Comparison of ENCODE assay signal across 8 cellular contexts in genomic region chr6:52497652-52498408, GRCh38.
DNase-seq lines count a peak whose midpoint lies in the region; ATAC-seq and TF ChIP-seq lines count a peak whose summit lies in the region.

No MANE protein-coding gene starts in this region.

- DNase-seq in NCI-H748 (lab: John Stamatoyannopoulos, UW; ENCODE audit: unreplicated experiment) (peak; percentile 43), lung (ENCODE audit: low spot score) (peak; percentile 64), NCI-H2227 (lab: John Stamatoyannopoulos, UW; ENCODE audit: unreplicated experiment) (no peak), SIG-M5 treated with dmso at 0.1 percent for 504 hours (lab: John Stamatoyannopoulos, UW; ENCODE audit: unreplicated experiment) (no peak)
- DNase-seq in activated CD8-positive, alpha-beta T cell treated with anti-CD3 and anti-CD28 coated beads, Interleukin-2, amount 10 ng/mL, durations not matched to agents 7 days and 5 days: no peak
- no peak for DNase-seq in central memory CD4-positive, alpha-beta T cell

- H3K27ac ChIP-seq in lung (ENCODE audit: low read depth in 1 of 2, low read length in 1 of 2): peak overlapping the region in 1 of 2 donors; percentile 88

- H3K36me3 Mint-ChIP-seq in activated CD8-positive, alpha-beta T cell treated with anti-CD3 and anti-CD28 coated beads, Interleukin-2, amount 10 ng/mL, durations not matched to agents 7 days and 5 days (ENCODE audit: low read depth): no peaks in the 10 kb centered on the region

- H3K27ac Mint-ChIP-seq in activated CD8-positive, alpha-beta T cell treated with anti-CD3 and anti-CD28 coated beads, Interleukin-2, amount 10 ng/mL, durations not matched to agents 7 days and 5 days: no peak overlapping the region

- H3K4me3 ChIP-seq in lung: no peak overlapping the region

- no peak overlapping the region for H3K4me3 Mint-ChIP-seq in activated CD8-positive, alpha-beta T cell treated with anti-CD3 and anti-CD28 coated beads, Interleukin-2, amount 10 ng/mL, durations not matched to agents 7 days and 5 days

- H3K27me3 ChIP-seq in lung (ENCODE audit: control insufficient read depth, insufficient read depth): no peaks in the 10 kb centered on the region

- H3K4me1 ChIP-seq in lung (ENCODE audit: control insufficient read depth in 2 of 2, insufficient read depth in 2 of 2, low read length in 2 of 2): peaks cover 7 to 11% of the 10 kb centered on the region in 2 donors

- H3K9me3 Mint-ChIP-seq in activated CD8-positive, alpha-beta T cell treated with anti-CD3 and anti-CD28 coated beads, Interleukin-2, amount 10 ng/mL, durations not matched to agents 7 days and 5 days (ENCODE audit: insufficient read depth): no peaks in the 10 kb centered on the region

- POLR2A ChIA-PET in activated CD8-positive, alpha-beta T cell treated with anti-CD3 and anti-CD28 coated beads, Interleukin-2, amount 10 ng/mL, durations not matched to agents 7 days and 5 days (lab: Charles Lee): no interaction called here

- WGBS in lung, 2 donors: 58 to 70% methylated on average over 14 of the region's 14 CpGs

- peaks cover 7% of the 10 kb centered on the region for H3K4me1 Mint-ChIP-seq in activated CD8-positive, alpha-beta T cell treated with anti-CD3 and anti-CD28 coated beads, Interleukin-2, amount 10 ng/mL, durations not matched to agents 7 days and 5 days (ENCODE audit: low read depth)

- no peak for TF ChIP-seq CTCF in lung (IDR thresholded peaks at IDR 0.05; ENCODE audit: control extremely low read depth, extremely low read depth)

- CTCF ChIA-PET in activated CD8-positive, alpha-beta T cell treated with anti-CD3 and anti-CD28 coated beads, Interleukin-2, amount 10 ng/mL, durations not matched to agents 7 days and 5 days (lab: Charles Lee): no interaction called here

- peaks cover 0 to 11% of the 10 kb centered on the region in 2 donors for H3K36me3 ChIP-seq in lung (ENCODE audit: control insufficient read depth in 2 of 2, insufficient read depth in 2 of 2, low read length in 2 of 2)

- peak; percentile 33 for TF ChIP-seq POLR2A in GM19099 (IDR thresholded peaks at IDR 0.05; ENCODE audit: extremely low read depth, insufficient read length, low read depth)

- H3K27me3 Mint-ChIP-seq in activated CD8-positive, alpha-beta T cell treated with anti-CD3 and anti-CD28 coated beads, Interleukin-2, amount 10 ng/mL, durations not matched to agents 7 days and 5 days (ENCODE audit: low read depth): no peaks in the 10 kb centered on the region

- H3K9me3 ChIP-seq in lung (ENCODE audit: control insufficient read depth in 2 of 2, insufficient read depth in 1 of 2, low read length in 1 of 2): no peaks in the 10 kb centered on the region

- ATAC-seq in HG03039 (IDR thresholded peaks at IDR 0.05; ENCODE audit: unreplicated experiment) (peak; percentile 77), lung (ENCODE audit: insufficient read depth, low FRiP score) (peak; percentile 29)
- no peak for ATAC-seq in activated CD8-positive, alpha-beta T cell treated with anti-CD3 and anti-CD28 coated beads, Interleukin-2, amount 10 ng/mL, durations not matched to agents 7 days and 5 days

Comparison
In these comparisons a context has a peak if more than half of its experiments do, and no peak if none do; other contexts are left out.
1. DNase-seq: peak in NCI-H748 (single experiment) and lung (single experiment); none in activated CD8-positive, alpha-beta T cell treated with anti-CD3 and anti-CD28 coated beads, Interleukin-2, amount 10 ng/mL, durations not matched to agents 7 days and 5 days (single experiment), NCI-H2227 (single experiment), SIG-M5 treated with dmso at 0.1 percent for 504 hours (single experiment) and central memory CD4-positive, alpha-beta T cell (single experiment).